28 cellular contexts compared by ENCODE assay signal in genomic region chr12:91094036-91094660, GRCh38. TPM values are rescaled to one million over a fixed set of nuclear protein-coding genes. Genes with fewer than 3 reads are reported as not detected.
DNase-seq lines count a peak whose midpoint lies in the region; ATAC-seq and TF ChIP-seq lines count a peak whose summit lies in the region.
"Had no signal": no experiment of that assay in that cellular context is flagged by ENCODE, and none has a peak within 500 bp of the region (broad histone marks: within the 10 kb centered on the region; RNA-seq: fewer than 3 reads in every experiment).

No MANE protein-coding gene starts in this region.

- BruUV-seq in HCT116 (replicated peaks; lab: Mats Ljungman, UMichigan): no TSS peak

- no peaks in the 10 kb centered on the region for H3K9me2 ChIP-seq in HCT116 (ENCODE audit: insufficient read depth)

- RAD21 ChIA-PET in HCT116 (lab: Charles Lee; ENCODE audit: low non-redundant PET in 1 of 2, low total read pairs in 2 of 2, uncharacterized antibody in 2 of 2, unreplicated experiment in 2 of 2): no interaction called here

- no peak for TF ChIP-seq EP300 in ovary (IDR thresholded peaks at IDR 0.05)

- H3K27me3 Mint-ChIP-seq in stimulated activated naive B cell treated with anti-CD40 and anti-IgM and Interleukin-4, amounts not matched to agents 10 μg/mL and 1 μg/mL and 100 μg/mL, for 72 hours: no peaks in the 10 kb centered on the region
- H3K27me3 Mint-ChIP-seq: activated naive CD8-positive, alpha-beta T cell treated with anti-CD3 and anti-CD28 coated beads, Interleukin-2, amount 50 U/mL, for 24 hours had no signal

- peak overlapping the region; percentile 18 for H2AFZ ChIP-seq in HCT116 (ENCODE audit: low read depth, low read length, poor library complexity, severe bottlenecking)

- H3K36me3 Mint-ChIP-seq in stimulated activated naive B cell treated with anti-CD40 and anti-IgM and Interleukin-4, amounts not matched to agents 10 μg/mL and 1 μg/mL and 100 μg/mL, for 72 hours: peaks cover 0 to 2% of the 10 kb centered on the region in 2 donors

- TF ChIP-seq CTCF in HCT116 (IDR thresholded peaks at IDR 0.05 in 2 of 3, conservative IDR thresholded peaks at IDR 0.05 in 1 of 3; ENCODE audit: borderline replicate concordance in 1 of 3, insufficient read depth in 1 of 3, low read depth in 2 of 3, low read length in 2 of 3): no peak
- no peak for TF ChIP-seq CTCF in epithelial cell of esophagus (IDR thresholded peaks at IDR 0.05; ENCODE audit: insufficient read depth, low read depth, low read length, missing control alignments)
- TF ChIP-seq CTCF in ovary (IDR thresholded peaks at IDR 0.05): no peak
- TF ChIP-seq CTCF in BE2C (IDR thresholded peaks at IDR 0.05; ENCODE audit: low read depth, low read length): no peak

- POLR2A ChIA-PET in HCT116 (lab: Charles Lee): no interaction called here

- intact Hi-C loops in HCT116 (cut with micrococcal nuclease): no loop called here
- intact Hi-C loops in ovary (cut with DNase I): no loop called here

- H3K4me2 ChIP-seq in HCT116 (ENCODE audit: low read length): no peak overlapping the region

- TF ChIP-seq POLR2A in HCT116 (IDR thresholded peaks at IDR 0.05; ENCODE audit: borderline replicate concordance, extremely low read depth, insufficient read depth, insufficient read length): no peak
- no peak for TF ChIP-seq POLR2A in ovary (IDR thresholded peaks at IDR 0.05)

- H3K4me1 ChIP-seq in HCT116 (ENCODE audit: control insufficient read depth in 1 of 2, insufficient read depth in 2 of 2, low read length in 2 of 2) (peaks cover 4 to 9% of the 10 kb centered on the region in 2 experiments; a peak in 3 of 4 replicates), SJSA1 (replicated peaks) (peaks cover 33% of the 10 kb centered on the region), ovary (ENCODE audit: insufficient read depth) (no peaks in the 10 kb centered on the region), BE2C (no peaks in the 10 kb centered on the region; the same call in 1 of the 2 replicates)
- H3K4me1 ChIP-seq: HAP-1, left lung, psoas muscle, upper lobe of left lung had no signal

- no peak overlapping the region for H3K27ac ChIP-seq in HCT116 (ENCODE audit: low read depth, low read length)
- peak overlapping the region; percentile 4 for H3K27ac ChIP-seq in SJSA1
- no peak overlapping the region for H3K27ac ChIP-seq in ovary
- H3K27ac ChIP-seq: cardiac muscle cell, left lung, psoas muscle, upper lobe of left lung, WERI-Rb-1 had no signal

- H3K27ac Mint-ChIP-seq in stimulated activated naive B cell treated with anti-CD40 and anti-IgM and Interleukin-4, amounts not matched to agents 10 μg/mL and 1 μg/mL and 100 μg/mL, for 72 hours: no peak overlapping the region
- H3K27ac Mint-ChIP-seq: activated naive CD8-positive, alpha-beta T cell treated with anti-CD3 and anti-CD28 coated beads, Interleukin-2, amount 50 U/mL, for 24 hours; nephron progenitor cell; T-helper 17 cell had no signal

- H3K9me3 ChIP-seq in HCT116 (ENCODE audit: control insufficient read depth in 1 of 2, insufficient read depth in 1 of 2, low read depth in 1 of 2, low read length in 2 of 2) (peaks cover 0 to 5% of the 10 kb centered on the region in 2 experiments; a peak in 1 of 4 replicates), SJSA1 (replicated peaks) (peaks cover 24% of the 10 kb centered on the region), ovary (no peaks in the 10 kb centered on the region), BE2C (no peaks in the 10 kb centered on the region)
- H3K9me3 ChIP-seq: HAP-1, psoas muscle had no signal

- H4K20me1 ChIP-seq in HCT116 (ENCODE audit: insufficient read depth): no peaks in the 10 kb centered on the region

- H3K79me2 ChIP-seq in HCT116 (ENCODE audit: insufficient read depth, low read length): no peaks in the 10 kb centered on the region

- ATAC-seq in HCT116 (no peak), HG02852 (IDR thresholded peaks at IDR 0.05; ENCODE audit: unreplicated experiment) (no peak), left lobe of liver (no peak)
- no peak for ATAC-seq in stimulated activated naive B cell treated with anti-CD40 and anti-IgM and Interleukin-4, amounts not matched to agents 10 μg/mL and 1 μg/mL and 100 μg/mL, for 72 hours (replicated peaks)
- ATAC-seq: activated naive CD8-positive, alpha-beta T cell treated with anti-CD3 and anti-CD28 coated beads, Interleukin-2, amount 50 U/mL, for 24 hours; left lung; psoas muscle; T-helper 17 cell had no signal

- DNase-seq in HCT116 (ENCODE audit: low read depth, low spot score): no peak
- DNase-seq in SJSA1 (ENCODE audit: low read depth in 1 of 2, low spot score in 2 of 2): peak in 1 of 2 experiments; percentile 98
- peak; percentile 15 for DNase-seq in epithelial cell of esophagus (ENCODE audit: low read depth)
- no peak for DNase-seq in ovary
- no peak for DNase-seq in left lobe of liver (ENCODE audit: low spot score)
- DNase-seq in BE2C: no peak
- no peak for DNase-seq in stimulated activated naive B cell treated with anti-CD40 and anti-IgM and Interleukin-4, amounts not matched to agents 10 μg/mL and 1 μg/mL and 100 μg/mL, for 72 hours
- DNase-seq: activated CD4-positive, alpha-beta T cell treated with anti-CD3 and anti-CD28 coated beads, Interleukin-2, amount 50 U/mL, for 4 hours; activated CD8-positive, alpha-beta memory T cell treated with anti-CD3 and anti-CD28 coated beads, Interleukin-2, amount 50 U/mL, for 48 hours; activated effector memory CD4-positive, alpha-beta T cell treated with Interleukin-2 at 50 U/mL for 16 hours; activated naive CD8-positive, alpha-beta T cell treated with anti-CD3 and anti-CD28 coated beads, Interleukin-2, amount 50 U/mL, for 24 hours; DMS79 treated with DMSO at 0.1 percent for 48 hours; erythroblast; left lung; NCI-H1436; NCI-H2171 treated with DMSO at 0.1 percent for 48 hours; NCI-H748 treated with DMSO at 0.1 percent for 48 hours; nephron progenitor cell; psoas muscle; stimulated activated CD4-positive, alpha-beta T cell treated with anti-CD3 and anti-CD28 coated beads, Interleukin-4, amount 100 ng/mL, for 4 hours; T-helper 17 cell; upper lobe of left lung; WERI-Rb-1 had no signal

- CTCF ChIA-PET in HCT116 (lab: Charles Lee): no interaction called here

- H3K36me3 ChIP-seq in HCT116 (ENCODE audit: control insufficient read depth in 1 of 2, insufficient read depth in 2 of 2, low read length in 2 of 2) (no peaks in the 10 kb centered on the region), SJSA1 (no peaks in the 10 kb centered on the region), ovary (no peaks in the 10 kb centered on the region), BE2C (no peaks in the 10 kb centered on the region)
- H3K36me3 ChIP-seq: cardiac muscle cell, HAP-1, left lung, upper lobe of left lung, WERI-Rb-1 had no signal

- no peak overlapping the region for H3K4me3 Mint-ChIP-seq in stimulated activated naive B cell treated with anti-CD40 and anti-IgM and Interleukin-4, amounts not matched to agents 10 μg/mL and 1 μg/mL and 100 μg/mL, for 72 hours
- H3K4me3 Mint-ChIP-seq: activated naive CD8-positive, alpha-beta T cell treated with anti-CD3 and anti-CD28 coated beads, Interleukin-2, amount 50 U/mL, for 24 hours; nephron progenitor cell; T-helper 17 cell had no signal

- no peak overlapping the region for H3K9ac ChIP-seq in HCT116 (ENCODE audit: low read length)

- H3K27me3 ChIP-seq in HCT116 (ENCODE audit: insufficient read depth, low read length): no peaks in the 10 kb centered on the region
- no peaks in the 10 kb centered on the region for H3K27me3 ChIP-seq in SJSA1 (replicated peaks)
- no peaks in the 10 kb centered on the region for H3K27me3 ChIP-seq in ovary
- H3K27me3 ChIP-seq in BE2C: no peaks in the 10 kb centered on the region
- H3K27me3 ChIP-seq: cardiac muscle cell, left lung, upper lobe of left lung had no signal

- peaks cover 14 to 16% of the 10 kb centered on the region in 2 donors for H3K9me3 Mint-ChIP-seq in stimulated activated naive B cell treated with anti-CD40 and anti-IgM and Interleukin-4, amounts not matched to agents 10 μg/mL and 1 μg/mL and 100 μg/mL, for 72 hours

- peaks cover 2 to 6% of the 10 kb centered on the region in 2 donors for H3K4me1 Mint-ChIP-seq in stimulated activated naive B cell treated with anti-CD40 and anti-IgM and Interleukin-4, amounts not matched to agents 10 μg/mL and 1 μg/mL and 100 μg/mL, for 72 hours
- H3K4me1 Mint-ChIP-seq: activated naive CD8-positive, alpha-beta T cell treated with anti-CD3 and anti-CD28 coated beads, Interleukin-2, amount 50 U/mL, for 24 hours; nephron progenitor cell; T-helper 17 cell had no signal

- no peak for TF ChIP-seq RAD21 in HCT116 (IDR thresholded peaks at IDR 0.05; ENCODE audit: low read depth)

- H3K4me3 ChIP-seq in HCT116 (replicated peaks in 1 of 2; ENCODE audit: low read depth in 1 of 2, low read length in 2 of 2): no peak overlapping the region
- H3K4me3 ChIP-seq in SJSA1: no peak overlapping the region
- no peak overlapping the region for H3K4me3 ChIP-seq in epithelial cell of esophagus (ENCODE audit: low read length)
- H3K4me3 ChIP-seq in ovary: peak overlapping the region; percentile 13
- no peak overlapping the region for H3K4me3 ChIP-seq in BE2C (ENCODE audit: low read depth, low read length)
- H3K4me3 ChIP-seq: cardiac muscle cell, HAP-1, left lung, psoas muscle, upper lobe of left lung had no signal

TF ChIP-seq in HCT116, 20 proteins besides CTCF, POLR2A, EP300 and RAD21 (continues in another document):
- no peak for TF ChIP-seq EGR1 (IDR thresholded peaks at IDR 0.05; ENCODE audit: low read depth)
- no peak for TF ChIP-seq SIN3A (IDR thresholded peaks at IDR 0.05; ENCODE audit: low read depth)
- no peak for TF ChIP-seq ATF3 (IDR thresholded peaks at IDR 0.05)
- TF ChIP-seq FOSL1 (IDR thresholded peaks at IDR 0.05; ENCODE audit: low read depth): no peak
- no peak for TF ChIP-seq ELF1 (IDR thresholded peaks at IDR 0.05; ENCODE audit: borderline replicate concordance, low read depth)
- no peak for TF ChIP-seq ZNF274 (IDR thresholded peaks at IDR 0.05; ENCODE audit: low read depth, low read length)
- no peak for TF ChIP-seq SRF (IDR thresholded peaks at IDR 0.05; ENCODE audit: low read depth)
- no peak for TF ChIP-seq EZH2 (IDR thresholded peaks at IDR 0.05)

RNA-seq across cellular contexts. Expression of gene LUM, which starts 17.1 kb away (rescaled TPM):
- 0.69 TPM for total RNA-seq in HCT116 (2021; ENCODE audit: unreplicated experiment)
- not detected in 2 replicates for polyA plus RNA-seq in HCT116 (2012)
- 505 and 812 TPM in 2 replicates for total RNA-seq in SJSA1 (2014; rRNA removed; shearing (Covaris generic))
- total RNA-seq in ovary: 100 to 1,000 TPM; 122 to 559 (median 330) TPM
- polyA plus RNA-seq in ovary: 100 to 1,000 TPM; 343 to 663 TPM
- 4.9 TPM for total RNA-seq in left lobe of liver
- polyA plus RNA-seq in BE2C (2012; ENCODE audit: insufficient read depth, insufficient read length, low read depth): 17.1 TPM
- total RNA-seq: OCI-LY7, T-helper 17 cell had no signal

RNA-seq across cellular contexts. Expression of gene KERA, which starts 36.3 kb away (rescaled TPM):
- total RNA-seq in HCT116 (2021; ENCODE audit: unreplicated experiment): not detected
- not detected in 2 replicates for polyA plus RNA-seq in HCT116 (2012)
- 41.1 and 72.5 TPM in 2 replicates for total RNA-seq in SJSA1 (2014; rRNA removed; shearing (Covaris generic))
- total RNA-seq in ovary: under 1 TPM in 2 of 7 donors, not detected in 5; 0.10 to 0.13 TPM
- under 1 TPM; 0.10 TPM for polyA plus RNA-seq in ovary
- total RNA-seq in left lobe of liver: not detected
- polyA plus RNA-seq in BE2C (2012; ENCODE audit: insufficient read depth, insufficient read length, low read depth): not detected
- total RNA-seq: cardiac muscle cell, mononuclear cell, OCI-LY7, T-helper 17 cell, upper lobe of left lung had no signal
- polyA plus RNA-seq: cardiac muscle cell, psoas muscle had no signal

Comparison
In these comparisons a context has a peak if more than half of its experiments do, and no peak if none do; other contexts are left out.
1. RNA of gene LUM, which starts 17.1 kb away (total RNA-seq): 505 to 812 TPM in SJSA1 and 122 to 559 TPM in ovary; 4.9 TPM in left lobe of liver (single experiment) and 0.69 TPM in HCT116 (single experiment); every median in the first group is over 10 times any median in the second.
2. RNA of gene KERA, which starts 36.3 kb away (total RNA-seq): 41.1 to 72.5 TPM in SJSA1; 0.10 to 0.13 TPM in ovary, not detected in HCT116 (single experiment) and not detected in left lobe of liver (single experiment); every median in the first group is over 10 times any median in the second.